Comparison of ENCODE assay signal across 10 cellular contexts in the genomic region with DNA sequence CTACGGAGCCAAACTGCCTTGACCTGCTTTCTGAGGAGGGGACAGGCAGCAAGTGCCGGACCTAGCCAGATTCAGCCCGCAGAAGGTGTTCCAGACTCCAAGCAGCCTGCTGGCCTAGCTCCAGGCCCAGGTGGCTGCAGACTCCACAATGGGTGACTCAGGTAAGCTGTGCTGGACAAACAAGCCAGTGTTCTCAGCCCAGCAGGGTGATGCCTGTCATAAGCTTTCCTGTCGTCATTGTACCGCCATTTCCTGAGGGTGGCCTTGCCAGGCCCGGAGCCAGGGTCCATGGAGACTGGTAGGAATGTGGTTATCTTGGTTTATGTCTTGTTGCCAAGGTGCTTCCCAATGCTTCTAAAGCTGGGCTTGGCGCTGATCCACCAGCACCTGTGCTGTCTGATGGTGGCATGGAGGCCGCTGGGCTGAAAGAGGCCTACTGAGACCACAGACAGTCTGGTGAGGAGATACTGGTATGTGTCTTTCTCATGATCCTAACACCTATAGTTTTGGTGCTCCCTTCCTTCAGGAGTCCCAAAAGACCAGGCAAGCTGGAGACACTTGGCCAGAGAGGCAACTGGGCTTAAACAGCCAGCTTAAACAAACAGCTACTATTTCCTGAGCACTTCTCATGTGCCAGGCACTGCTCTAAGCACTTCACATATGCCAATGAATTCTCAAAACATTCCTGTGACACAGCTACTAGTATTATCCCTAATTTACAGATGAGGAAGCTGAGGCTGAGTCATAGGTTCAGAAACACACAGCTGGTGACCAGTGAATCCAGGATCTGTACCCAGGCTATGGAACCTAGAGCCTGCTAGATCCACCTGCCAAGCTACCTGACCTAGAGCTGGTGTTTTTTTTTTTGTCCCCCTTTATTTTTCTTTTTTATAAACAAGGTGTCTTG. TPM values are rescaled to one million over a fixed set of nuclear protein-coding genes. Genes with fewer than 3 reads are reported as not detected.
DNase-seq lines count a peak whose midpoint lies in the region; ATAC-seq and TF ChIP-seq lines count a peak whose summit lies in the region.
"Had no signal": no experiment of that assay in that cellular context is flagged by ENCODE, and none has a peak within 500 bp of the region (broad histone marks: within the 10 kb centered on the region; RNA-seq: fewer than 3 reads in every experiment).

No MANE protein-coding gene starts in this region.

- intact Hi-C loops in Panc1 (cut with micrococcal nuclease; ENCODE audit: unreplicated experiment), result no loop called here
- intact Hi-C loops in cardiac septum (cut with DNase I), result no loop called here

- in situ Hi-C loops in Panc1 (cut with HindIII; ENCODE audit: low pct_unique_long_range_greater_than_20kb, low sequenced_read_pairs), result no loop called here

- POLR2A ChIA-PET in Panc1 (lab: Charles Lee), result interaction anchor here (0.7 kb wide), 2 partner anchors 121 to 730 kb away, joined by 3 to 4 read pairs; no protein-coding TSS in a partner anchor

- ATAC-seq in Panc1, result peak; percentile 40; the same call in 1 of the 2 replicates
- ATAC-seq in stimulated activated effector memory CD8-positive, alpha-beta T cell treated with anti-CD3 and anti-CD28 coated beads, Interleukin-12 subunit alpha, Interleukin-12 subunit beta, amount 100 ng/mL, for 72 hours, result no peak
- no peak for ATAC-seq in GM18870 (IDR thresholded peaks at IDR 0.05; ENCODE audit: unreplicated experiment)
- no peak for ATAC-seq in GM21717 (IDR thresholded peaks at IDR 0.05; ENCODE audit: unreplicated experiment)

- H3K27ac ChIP-seq in Panc1 (ENCODE audit: low read length), result peak overlapping the region; percentile 34; the same call in 1 of the 2 replicates

- H3K36me3 Mint-ChIP-seq in stimulated activated effector memory CD8-positive, alpha-beta T cell treated with anti-CD3 and anti-CD28 coated beads, Interleukin-12 subunit alpha, Interleukin-12 subunit beta, amount 100 ng/mL, for 72 hours, result no peaks in the 10 kb centered on the region

- no peaks in the 10 kb centered on the region for H3K9me3 ChIP-seq in Panc1 (ENCODE audit: control insufficient read depth, insufficient read depth, low read depth, low read length)

- no peaks in the 10 kb centered on the region for H3K9me3 Mint-ChIP-seq in stimulated activated effector memory CD8-positive, alpha-beta T cell treated with anti-CD3 and anti-CD28 coated beads, Interleukin-12 subunit alpha, Interleukin-12 subunit beta, amount 100 ng/mL, for 72 hours

- no peaks in the 10 kb centered on the region for H3K36me3 ChIP-seq in Panc1 (ENCODE audit: control insufficient read depth, insufficient read depth, low read length)

- H3K4me3 ChIP-seq in Panc1 (ENCODE audit: low read depth in 2 of 2, low read length in 2 of 2), result no peak overlapping the region

- no peak for TF ChIP-seq CTCF in Panc1 (IDR thresholded peaks at IDR 0.05)

- H3K4me1 Mint-ChIP-seq in stimulated activated effector memory CD8-positive, alpha-beta T cell treated with anti-CD3 and anti-CD28 coated beads, Interleukin-12 subunit alpha, Interleukin-12 subunit beta, amount 100 ng/mL, for 72 hours, result peaks cover 15% of the 10 kb centered on the region

- no peaks in the 10 kb centered on the region for H3K27me3 ChIP-seq in Panc1 (ENCODE audit: control insufficient read depth, insufficient read depth, low read length)

- DNase-seq in HPDE6-E6E7 (ENCODE audit: extremely low spot score) (peak; percentile 84), Panc1 (ENCODE audit: low read depth, low spot score) (peak; percentile 38), fibroblast of peridontal ligament (ENCODE audit: extremely low read depth) (peak; percentile 37), cardiac septum (ENCODE audit: low spot score) (no peak)
- DNase-seq in stimulated activated effector memory CD8-positive, alpha-beta T cell treated with anti-CD3 and anti-CD28 coated beads, Interleukin-12 subunit alpha, Interleukin-12 subunit beta, amount 100 ng/mL, for 72 hours (ENCODE audit: low spot score in 2 of 2), result no peak
- DNase-seq in stimulated activated CD4-positive, alpha-beta T cell treated with anti-CD3 and anti-CD28 coated beads, Interleukin-4, amount 100 ng/mL, for 1 hour, result no peak
- DNase-seq: activated effector memory CD4-positive, alpha-beta T cell treated with anti-CD3 and anti-CD28 coated beads, Interleukin-2, amount 50 U/mL, for 16 hours; left cardiac atrium had no signal

- BruUV-seq in Panc1 (replicated peaks; lab: Mats Ljungman, UMichigan), result no TSS peak

- H3K4me1 ChIP-seq in Panc1 (ENCODE audit: control insufficient read depth, insufficient read depth, low read length), result peaks cover 22% of the 10 kb centered on the region

- no peak overlapping the region for H3K4me3 Mint-ChIP-seq in stimulated activated effector memory CD8-positive, alpha-beta T cell treated with anti-CD3 and anti-CD28 coated beads, Interleukin-12 subunit alpha, Interleukin-12 subunit beta, amount 100 ng/mL, for 72 hours

- H3K27ac Mint-ChIP-seq in stimulated activated effector memory CD8-positive, alpha-beta T cell treated with anti-CD3 and anti-CD28 coated beads, Interleukin-12 subunit alpha, Interleukin-12 subunit beta, amount 100 ng/mL, for 72 hours, result peak overlapping the region; percentile 85

- CTCF ChIA-PET in Panc1 (lab: Charles Lee), result interaction anchor here (0.6 to 1.6 kb wide), 4 partner anchors 60 to 1027 kb away, joined by 4 to 9 read pairs (median 4); no protein-coding TSS in a partner anchor

RNA-seq across cellular contexts. Expression of a gene that starts 42.0 kb away (rescaled TPM):
- total RNA-seq in Panc1 (2021; ENCODE audit: unreplicated experiment), result 32.3 TPM
- 23.5 TPM for polyA plus RNA-seq in Panc1 (2012; ENCODE audit: insufficient read length)
- total RNA-seq in cardiac septum, result 17.6 TPM

RNA-seq across cellular contexts. Expression of a gene that starts 56.4 kb away (rescaled TPM):
- total RNA-seq in Panc1 (2021; ENCODE audit: unreplicated experiment), result 58.0 TPM
- 65.7 TPM for polyA plus RNA-seq in Panc1 (2012; ENCODE audit: insufficient read length)
- total RNA-seq in cardiac septum, result 228 TPM

Comparison
In these comparisons a context has a peak if more than half of its experiments do, and no peak if none do; other contexts are left out.
1. DNase-seq: peak in HPDE6-E6E7 (single experiment), Panc1 (single experiment) and fibroblast of peridontal ligament (single experiment); none in stimulated activated effector memory CD8-positive, alpha-beta T cell treated with anti-CD3 and anti-CD28 coated beads, Interleukin-12 subunit alpha, Interleukin-12 subunit beta, amount 100 ng/mL, for 72 hours (0 of 2), cardiac septum (single experiment) and stimulated activated CD4-positive, alpha-beta T cell treated with anti-CD3 and anti-CD28 coated beads, Interleukin-4, amount 100 ng/mL, for 1 hour (single experiment).